ENCODE assay signal across 24 cellular contexts in the genomic region with DNA sequence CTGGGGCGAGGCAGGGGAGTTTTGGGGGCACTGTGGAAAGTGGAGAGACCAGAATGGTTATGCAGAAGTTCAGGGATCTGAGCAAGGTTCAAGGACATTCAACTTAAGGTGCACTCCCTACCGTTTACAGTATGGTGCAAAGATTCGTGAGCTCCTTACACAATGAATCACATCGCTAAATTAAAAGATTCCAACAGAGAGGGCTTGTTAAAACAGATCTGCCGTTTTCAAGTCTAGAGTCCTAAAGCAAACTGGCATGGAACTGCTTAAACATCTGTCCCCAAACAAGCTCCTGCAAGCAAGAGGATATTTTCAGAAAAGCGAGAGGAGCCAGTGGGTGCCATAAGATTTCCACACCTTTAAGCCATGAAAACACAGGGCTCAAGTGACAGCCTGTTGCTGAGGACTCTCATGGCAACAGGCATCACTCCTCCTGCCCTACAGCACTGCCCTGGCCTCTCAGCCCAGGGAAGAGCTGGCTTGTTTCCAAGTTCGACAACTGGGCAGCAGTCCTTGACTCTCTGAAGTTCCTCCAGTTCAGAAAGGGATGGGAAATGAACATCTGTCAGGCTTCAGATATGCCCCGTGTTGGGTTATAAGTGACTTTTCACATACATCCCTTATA. TPM values are rescaled to one million over a fixed set of nuclear protein-coding genes. Genes with fewer than 3 reads are reported as not detected.
DNase-seq lines count a peak whose midpoint lies in the region; ATAC-seq and TF ChIP-seq lines count a peak whose summit lies in the region.
"Had no signal": no experiment of that assay in that cellular context is flagged by ENCODE, and none has a peak within 500 bp of the region (broad histone marks: within the 10 kb centered on the region; RNA-seq: fewer than 3 reads in every experiment).

No MANE protein-coding gene starts in this region.

- ATAC-seq in left ventricle myocardium superior (peak; percentile 25), upper lobe of right lung (peak; percentile 69), GM18861 (IDR thresholded peaks at IDR 0.05; ENCODE audit: unreplicated experiment) (no peak), GM19035 (IDR thresholded peaks at IDR 0.05; ENCODE audit: unreplicated experiment) (no peak)
- ATAC-seq: activated T-cell treated with anti-CD3 and anti-CD28 coated beads, Interleukin-2, amount 50 U/mL, for 72 hours; natural killer cell treated with Interleukin-12 subunit alpha and Interleukin-12 subunit beta and Interleukin-15 and Interleukin-18, amount 100 ng/mL, for 72 hours had no signal

- 35 to 57% methylated on average over 8 of the region's 8 CpGs for WGBS in esophagus, 2 donors

- H3K27ac ChIP-seq in right atrium auricular region (no peak overlapping the region), esophagus (ENCODE audit: low read depth in 2 of 2, low read length in 1 of 2) (peak overlapping the region; percentile 73 to 92), upper lobe of right lung (no peak overlapping the region)
- H3K27ac ChIP-seq: brain microvascular endothelial cell, dorsolateral prefrontal cortex, uterus had no signal

- no peak overlapping the region for H3K4me3 ChIP-seq in right atrium auricular region
- H3K4me3 ChIP-seq in esophagus (ENCODE audit: low read depth in 1 of 2, low read length in 2 of 2): no peak overlapping the region
- no peak overlapping the region for H3K4me3 ChIP-seq in upper lobe of right lung
- H3K4me3 ChIP-seq: dorsolateral prefrontal cortex, uterus had no signal

- no peak for DNase-seq in left ventricle myocardium superior
- no peak for DNase-seq in right atrium auricular region (ENCODE audit: low spot score)
- peak; percentile 76 for DNase-seq in NCI-H510A treated with DMSO at 0.1 percent for 48 hours (lab: John Stamatoyannopoulos, UW)
- DNase-seq in upper lobe of right lung: no peak
- DNase-seq in SKM-1 treated with dmso at 0.1 percent for 144 hours (lab: John Stamatoyannopoulos, UW; ENCODE audit: unreplicated experiment): no peak
- DNase-seq: activated B cell treated with CpG ODN at 0.5 μM for 24 hours; activated CD8-positive, alpha-beta memory T cell treated with anti-CD3 and anti-CD28 coated beads for 24 hours; activated T-cell treated with anti-CD3 and anti-CD28 coated beads, Interleukin-2, amount 50 U/mL, for 72 hours; brain microvascular endothelial cell; CD4-positive, alpha-beta memory T cell; dorsolateral prefrontal cortex; erythroblast; glutamatergic neuron; mesenchymal stem cell; NCI-H2227 treated with DMSO at 0.1 percent for 48 hours; posterior cingulate gyrus; Right ventricle myocardium superior; small intestine; stimulated activated CD4-positive, alpha-beta T cell treated with anti-CD3 and anti-CD28 coated beads, Interleukin-4, amount 100 ng/mL, for 1 hour; uterus had no signal

- no peaks in the 10 kb centered on the region for H3K27me3 ChIP-seq in right atrium auricular region
- no peaks in the 10 kb centered on the region for H3K27me3 ChIP-seq in esophagus (ENCODE audit: control insufficient read depth in 1 of 2, insufficient read depth in 2 of 2, low read length in 2 of 2)
- H3K27me3 ChIP-seq in upper lobe of right lung: no peaks in the 10 kb centered on the region
- H3K27me3 ChIP-seq: brain microvascular endothelial cell, dorsolateral prefrontal cortex, uterus had no signal

- H3K9me3 ChIP-seq in right atrium auricular region (no peaks in the 10 kb centered on the region), esophagus (ENCODE audit: control insufficient read depth in 2 of 2, insufficient read depth in 1 of 2, low read depth in 1 of 2, low read length in 1 of 2) (peaks cover 0 to 5% of the 10 kb centered on the region in 2 donors), upper lobe of right lung (no peaks in the 10 kb centered on the region)
- H3K9me3 ChIP-seq: uterus had no signal

- TF ChIP-seq CTCF in right atrium auricular region (IDR thresholded peaks at IDR 0.05) (no peak), upper lobe of right lung (IDR thresholded peaks at IDR 0.05) (no peak)

- H3K36me3 ChIP-seq in right atrium auricular region (no peaks in the 10 kb centered on the region), esophagus (ENCODE audit: control insufficient read depth in 2 of 2, insufficient read depth in 2 of 2, low read length in 1 of 2) (no peaks in the 10 kb centered on the region), upper lobe of right lung (no peaks in the 10 kb centered on the region)
- H3K36me3 ChIP-seq: brain microvascular endothelial cell, uterus had no signal

- intact Hi-C loops in left ventricle myocardium superior (cut with micrococcal nuclease): no loop called here
- intact Hi-C loops in upper lobe of right lung (cut with DNase I): no loop called here

- H3K4me1 ChIP-seq in right atrium auricular region (no peaks in the 10 kb centered on the region), esophagus (ENCODE audit: control insufficient read depth in 2 of 2, insufficient read depth in 2 of 2, low read length in 1 of 2) (no peaks in the 10 kb centered on the region), upper lobe of right lung (no peaks in the 10 kb centered on the region)
- H3K4me1 ChIP-seq: uterus had no signal

RNA-seq across cellular contexts. Expression of a gene that starts 10.0 kb away (rescaled TPM):
- total RNA-seq in left ventricle myocardium superior: not detected
- not detected for total RNA-seq in right atrium auricular region
- polyA plus RNA-seq in esophagus: under 1 TPM; 0.07 to 0.14 TPM
- 0.17 TPM for total RNA-seq in upper lobe of right lung
- total RNA-seq: activated T-cell treated with anti-CD3 and anti-CD28 coated beads, Interleukin-2, amount 50 U/mL, for 72 hours; CD4-positive, alpha-beta memory T cell; natural killer cell treated with Interleukin-12 subunit alpha and Interleukin-12 subunit beta and Interleukin-15 and Interleukin-18, amount 100 ng/mL, for 72 hours; Right ventricle myocardium superior had no signal
- polyA plus RNA-seq: CD4-positive, alpha-beta memory T cell had no signal

RNA-seq across cellular contexts. Expression of a gene that starts 39.2 kb away (rescaled TPM):
- 17.0 TPM for total RNA-seq in left ventricle myocardium superior
- total RNA-seq in right atrium auricular region: 10 to 100 TPM; 15.1 to 24.7 TPM
- polyA plus RNA-seq in esophagus: 1 to 10 TPM; 6.5 to 7.3 TPM
- total RNA-seq in upper lobe of right lung: 26.2 TPM

RNA-seq across cellular contexts. Expression of a gene that starts 39.4 kb away (rescaled TPM):
- total RNA-seq in left ventricle myocardium superior (0.72 TPM), right atrium auricular region (under 1 TPM; 0.20 to 0.44 TPM), upper lobe of right lung (0.84 TPM)
- 1 to 10 TPM; 5.6 to 7.0 TPM for polyA plus RNA-seq in esophagus

Comparison
In these comparisons a context has a peak if more than half of its experiments do, and no peak if none do; other contexts are left out.
1. ATAC-seq: peak in left ventricle myocardium superior (single experiment) and upper lobe of right lung (single experiment); none in GM18861 (single experiment) and GM19035 (single experiment).
2. H3K27ac ChIP-seq: peak in esophagus (2 of 2); none in right atrium auricular region (0 of 2) and upper lobe of right lung (single experiment).